ENCODE assay signal across 1 cellular context in the genomic region with DNA sequence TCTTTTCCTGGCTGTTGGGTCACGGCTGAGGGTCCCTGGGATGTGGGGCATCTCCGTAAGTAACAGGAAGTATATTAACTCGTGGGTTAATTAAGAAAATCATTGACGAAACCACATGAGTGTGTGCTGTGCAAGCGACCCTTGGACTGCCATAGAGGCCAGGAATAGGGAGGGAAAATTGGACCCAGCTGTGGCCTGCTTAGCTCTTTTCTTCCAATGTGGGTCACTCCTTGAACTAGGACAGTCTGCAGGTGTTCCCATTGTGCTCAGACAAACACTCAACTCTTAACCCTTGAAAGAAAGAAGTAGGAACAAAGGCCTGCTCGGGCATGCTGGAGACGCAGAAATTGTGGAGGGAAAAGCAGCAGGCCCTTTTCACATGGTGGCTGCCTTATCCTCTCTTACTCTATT.
TF ChIP-seq lines count a peak whose summit lies in the region.

No MANE protein-coding gene starts in this region.

TF ChIP-seq in HepG2, 621 proteins besides CTCF, POLR2A, EP300 and RAD21 (continued from another document and continues in another):
- TF ChIP-seq, protein P1, sequence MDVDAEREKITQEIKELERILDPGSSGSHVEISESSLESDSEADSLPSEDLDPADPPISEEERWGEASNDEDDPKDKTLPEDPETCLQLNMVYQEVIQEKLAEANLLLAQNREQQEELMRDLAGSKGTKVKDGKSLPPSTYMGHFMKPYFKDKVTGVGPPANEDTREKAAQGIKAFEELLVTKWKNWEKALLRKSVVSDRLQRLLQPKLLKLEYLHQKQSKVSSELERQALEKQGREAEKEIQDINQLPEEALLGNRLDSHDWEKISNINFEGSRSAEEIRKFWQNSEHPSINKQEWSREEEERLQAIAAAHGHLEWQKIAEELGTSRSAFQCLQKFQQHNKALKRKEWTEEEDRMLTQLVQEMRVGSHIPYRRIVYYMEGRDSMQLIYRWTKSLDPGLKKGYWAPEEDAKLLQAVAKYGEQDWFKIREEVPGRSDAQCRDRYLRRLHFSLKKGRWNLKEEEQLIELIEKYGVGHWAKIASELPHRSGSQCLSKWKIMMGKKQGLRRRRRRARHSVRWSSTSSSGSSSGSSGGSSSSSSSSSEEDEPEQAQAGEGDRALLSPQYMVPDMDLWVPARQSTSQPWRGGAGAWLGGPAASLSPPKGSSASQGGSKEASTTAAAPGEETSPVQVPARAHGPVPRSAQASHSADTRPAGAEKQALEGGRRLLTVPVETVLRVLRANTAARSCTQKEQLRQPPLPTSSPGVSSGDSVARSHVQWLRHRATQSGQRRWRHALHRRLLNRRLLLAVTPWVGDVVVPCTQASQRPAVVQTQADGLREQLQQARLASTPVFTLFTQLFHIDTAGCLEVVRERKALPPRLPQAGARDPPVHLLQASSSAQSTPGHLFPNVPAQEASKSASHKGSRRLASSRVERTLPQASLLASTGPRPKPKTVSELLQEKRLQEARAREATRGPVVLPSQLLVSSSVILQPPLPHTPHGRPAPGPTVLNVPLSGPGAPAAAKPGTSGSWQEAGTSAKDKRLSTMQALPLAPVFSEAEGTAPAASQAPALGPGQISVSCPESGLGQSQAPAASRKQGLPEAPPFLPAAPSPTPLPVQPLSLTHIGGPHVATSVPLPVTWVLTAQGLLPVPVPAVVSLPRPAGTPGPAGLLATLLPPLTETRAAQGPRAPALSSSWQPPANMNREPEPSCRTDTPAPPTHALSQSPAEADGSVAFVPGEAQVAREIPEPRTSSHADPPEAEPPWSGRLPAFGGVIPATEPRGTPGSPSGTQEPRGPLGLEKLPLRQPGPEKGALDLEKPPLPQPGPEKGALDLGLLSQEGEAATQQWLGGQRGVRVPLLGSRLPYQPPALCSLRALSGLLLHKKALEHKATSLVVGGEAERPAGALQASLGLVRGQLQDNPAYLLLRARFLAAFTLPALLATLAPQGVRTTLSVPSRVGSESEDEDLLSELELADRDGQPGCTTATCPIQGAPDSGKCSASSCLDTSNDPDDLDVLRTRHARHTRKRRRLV (CRISPR knock-in tag; IDR thresholded peaks at IDR 0.05) = no peak
- 0 out of 2 replicates have a peak, but pooled peaks have one; percentile 5 for TF ChIP-seq CEBPG (CRISPR knock-in tag; IDR thresholded peaks at IDR 0.05)
- no peak for TF ChIP-seq ZNF501 (CRISPR knock-in tag; IDR thresholded peaks at IDR 0.05)
- no peak for TF ChIP-seq MTA3 (CRISPR knock-in tag; IDR thresholded peaks at IDR 0.05)
- TF ChIP-seq PTBP1 (IDR thresholded peaks at IDR 0.05; ENCODE audit: low read depth, low read length, poor library complexity, severe bottlenecking) = no peak
- TF ChIP-seq NCOR1 (IDR thresholded peaks at IDR 0.05; ENCODE audit: borderline replicate concordance, low read length) = peak; percentile 59; the same call in 1 of the 2 replicates
- no peak for TF ChIP-seq SPEN (CRISPR knock-in tag; IDR thresholded peaks at IDR 0.05; ENCODE audit: low read depth)
- TF ChIP-seq, protein P2, sequence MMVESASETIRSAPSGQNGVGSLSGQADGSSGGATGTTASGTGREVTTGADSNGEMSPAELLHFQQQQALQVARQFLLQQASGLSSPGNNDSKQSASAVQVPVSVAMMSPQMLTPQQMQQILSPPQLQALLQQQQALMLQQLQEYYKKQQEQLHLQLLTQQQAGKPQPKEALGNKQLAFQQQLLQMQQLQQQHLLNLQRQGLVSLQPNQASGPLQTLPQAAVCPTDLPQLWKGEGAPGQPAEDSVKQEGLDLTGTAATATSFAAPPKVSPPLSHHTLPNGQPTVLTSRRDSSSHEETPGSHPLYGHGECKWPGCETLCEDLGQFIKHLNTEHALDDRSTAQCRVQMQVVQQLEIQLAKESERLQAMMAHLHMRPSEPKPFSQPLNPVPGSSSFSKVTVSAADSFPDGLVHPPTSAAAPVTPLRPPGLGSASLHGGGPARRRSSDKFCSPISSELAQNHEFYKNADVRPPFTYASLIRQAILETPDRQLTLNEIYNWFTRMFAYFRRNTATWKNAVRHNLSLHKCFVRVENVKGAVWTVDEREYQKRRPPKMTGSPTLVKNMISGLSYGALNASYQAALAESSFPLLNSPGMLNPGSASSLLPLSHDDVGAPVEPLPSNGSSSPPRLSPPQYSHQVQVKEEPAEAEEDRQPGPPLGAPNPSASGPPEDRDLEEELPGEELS (CRISPR knock-in tag; IDR thresholded peaks at IDR 0.05) = no peak
- no peak for TF ChIP-seq FOSL1 (CRISPR knock-in tag; IDR thresholded peaks at IDR 0.05; ENCODE audit: borderline replicate concordance)
- no peak for TF ChIP-seq BORCS8-MEF2B (CRISPR knock-in tag; IDR thresholded peaks at IDR 0.05)
- no peak for TF ChIP-seq TEAD3 (CRISPR knock-in tag; optimal IDR thresholded peaks at IDR 0.05; ENCODE audit: borderline replicate concordance)
- TF ChIP-seq MED1 (CRISPR knock-in tag; IDR thresholded peaks at IDR 0.05) = peak; percentile 32; the same call in 1 of the 2 replicates
- TF ChIP-seq, protein P3, sequence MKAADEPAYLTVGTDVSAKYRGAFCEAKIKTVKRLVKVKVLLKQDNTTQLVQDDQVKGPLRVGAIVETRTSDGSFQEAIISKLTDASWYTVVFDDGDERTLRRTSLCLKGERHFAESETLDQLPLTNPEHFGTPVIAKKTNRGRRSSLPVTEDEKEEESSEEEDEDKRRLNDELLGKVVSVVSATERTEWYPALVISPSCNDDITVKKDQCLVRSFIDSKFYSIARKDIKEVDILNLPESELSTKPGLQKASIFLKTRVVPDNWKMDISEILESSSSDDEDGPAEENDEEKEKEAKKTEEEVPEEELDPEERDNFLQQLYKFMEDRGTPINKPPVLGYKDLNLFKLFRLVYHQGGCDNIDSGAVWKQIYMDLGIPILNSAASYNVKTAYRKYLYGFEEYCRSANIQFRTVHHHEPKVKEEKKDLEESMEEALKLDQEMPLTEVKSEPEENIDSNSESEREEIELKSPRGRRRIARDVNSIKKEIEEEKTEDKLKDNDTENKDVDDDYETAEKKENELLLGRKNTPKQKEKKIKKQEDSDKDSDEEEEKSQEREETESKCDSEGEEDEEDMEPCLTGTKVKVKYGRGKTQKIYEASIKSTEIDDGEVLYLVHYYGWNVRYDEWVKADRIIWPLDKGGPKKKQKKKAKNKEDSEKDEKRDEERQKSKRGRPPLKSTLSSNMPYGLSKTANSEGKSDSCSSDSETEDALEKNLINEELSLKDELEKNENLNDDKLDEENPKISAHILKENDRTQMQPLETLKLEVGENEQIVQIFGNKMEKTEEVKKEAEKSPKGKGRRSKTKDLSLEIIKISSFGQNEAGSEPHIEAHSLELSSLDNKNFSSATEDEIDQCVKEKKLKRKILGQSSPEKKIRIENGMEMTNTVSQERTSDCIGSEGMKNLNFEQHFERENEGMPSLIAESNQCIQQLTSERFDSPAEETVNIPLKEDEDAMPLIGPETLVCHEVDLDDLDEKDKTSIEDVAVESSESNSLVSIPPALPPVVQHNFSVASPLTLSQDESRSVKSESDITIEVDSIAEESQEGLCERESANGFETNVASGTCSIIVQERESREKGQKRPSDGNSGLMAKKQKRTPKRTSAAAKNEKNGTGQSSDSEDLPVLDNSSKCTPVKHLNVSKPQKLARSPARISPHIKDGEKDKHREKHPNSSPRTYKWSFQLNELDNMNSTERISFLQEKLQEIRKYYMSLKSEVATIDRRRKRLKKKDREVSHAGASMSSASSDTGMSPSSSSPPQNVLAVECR (CRISPR knock-in tag; IDR thresholded peaks at IDR 0.05; ENCODE audit: borderline replicate concordance) = no peak
- no peak for TF ChIP-seq ZNF607 (CRISPR knock-in tag; IDR thresholded peaks at IDR 0.05; ENCODE audit: borderline replicate concordance)
- TF ChIP-seq, protein P4, sequence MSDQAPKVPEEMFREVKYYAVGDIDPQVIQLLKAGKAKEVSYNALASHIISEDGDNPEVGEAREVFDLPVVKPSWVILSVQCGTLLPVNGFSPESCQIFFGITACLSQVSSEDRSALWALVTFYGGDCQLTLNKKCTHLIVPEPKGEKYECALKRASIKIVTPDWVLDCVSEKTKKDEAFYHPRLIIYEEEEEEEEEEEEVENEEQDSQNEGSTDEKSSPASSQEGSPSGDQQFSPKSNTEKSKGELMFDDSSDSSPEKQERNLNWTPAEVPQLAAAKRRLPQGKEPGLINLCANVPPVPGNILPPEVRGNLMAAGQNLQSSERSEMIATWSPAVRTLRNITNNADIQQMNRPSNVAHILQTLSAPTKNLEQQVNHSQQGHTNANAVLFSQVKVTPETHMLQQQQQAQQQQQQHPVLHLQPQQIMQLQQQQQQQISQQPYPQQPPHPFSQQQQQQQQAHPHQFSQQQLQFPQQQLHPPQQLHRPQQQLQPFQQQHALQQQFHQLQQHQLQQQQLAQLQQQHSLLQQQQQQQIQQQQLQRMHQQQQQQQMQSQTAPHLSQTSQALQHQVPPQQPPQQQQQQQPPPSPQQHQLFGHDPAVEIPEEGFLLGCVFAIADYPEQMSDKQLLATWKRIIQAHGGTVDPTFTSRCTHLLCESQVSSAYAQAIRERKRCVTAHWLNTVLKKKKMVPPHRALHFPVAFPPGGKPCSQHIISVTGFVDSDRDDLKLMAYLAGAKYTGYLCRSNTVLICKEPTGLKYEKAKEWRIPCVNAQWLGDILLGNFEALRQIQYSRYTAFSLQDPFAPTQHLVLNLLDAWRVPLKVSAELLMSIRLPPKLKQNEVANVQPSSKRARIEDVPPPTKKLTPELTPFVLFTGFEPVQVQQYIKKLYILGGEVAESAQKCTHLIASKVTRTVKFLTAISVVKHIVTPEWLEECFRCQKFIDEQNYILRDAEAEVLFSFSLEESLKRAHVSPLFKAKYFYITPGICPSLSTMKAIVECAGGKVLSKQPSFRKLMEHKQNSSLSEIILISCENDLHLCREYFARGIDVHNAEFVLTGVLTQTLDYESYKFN (CRISPR knock-in tag; conservative IDR thresholded peaks at IDR 0.05) = peak; percentile 85
- no peak for TF ChIP-seq NFE2L2 (IDR thresholded peaks at IDR 0.05; ENCODE audit: low read length)
- no peak for TF ChIP-seq ZNF562 (CRISPR knock-in tag; IDR thresholded peaks at IDR 0.05; ENCODE audit: borderline replicate concordance)
- TF ChIP-seq FOSL2 (CRISPR knock-in tag; IDR thresholded peaks at IDR 0.05) = 0 out of 2 replicates have a peak, but pooled peaks have one; percentile 17
- no peak for TF ChIP-seq KDM5A (IDR thresholded peaks at IDR 0.05; ENCODE audit: borderline replicate concordance, low read length)
- TF ChIP-seq, protein P5, sequence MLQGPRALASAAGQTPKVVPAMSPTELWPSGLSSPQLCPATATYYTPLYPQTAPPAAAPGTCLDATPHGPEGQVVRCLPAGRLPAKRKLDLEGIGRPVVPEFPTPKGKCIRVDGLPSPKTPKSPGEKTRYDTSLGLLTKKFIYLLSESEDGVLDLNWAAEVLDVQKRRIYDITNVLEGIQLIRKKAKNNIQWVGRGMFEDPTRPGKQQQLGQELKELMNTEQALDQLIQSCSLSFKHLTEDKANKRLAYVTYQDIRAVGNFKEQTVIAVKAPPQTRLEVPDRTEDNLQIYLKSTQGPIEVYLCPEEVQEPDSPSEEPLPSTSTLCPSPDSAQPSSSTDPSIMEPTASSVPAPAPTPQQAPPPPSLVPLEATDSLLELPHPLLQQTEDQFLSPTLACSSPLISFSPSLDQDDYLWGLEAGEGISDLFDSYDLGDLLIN (CRISPR knock-in tag; IDR thresholded peaks at IDR 0.05; ENCODE audit: borderline replicate concordance) = no peak
- TF ChIP-seq, protein P6, sequence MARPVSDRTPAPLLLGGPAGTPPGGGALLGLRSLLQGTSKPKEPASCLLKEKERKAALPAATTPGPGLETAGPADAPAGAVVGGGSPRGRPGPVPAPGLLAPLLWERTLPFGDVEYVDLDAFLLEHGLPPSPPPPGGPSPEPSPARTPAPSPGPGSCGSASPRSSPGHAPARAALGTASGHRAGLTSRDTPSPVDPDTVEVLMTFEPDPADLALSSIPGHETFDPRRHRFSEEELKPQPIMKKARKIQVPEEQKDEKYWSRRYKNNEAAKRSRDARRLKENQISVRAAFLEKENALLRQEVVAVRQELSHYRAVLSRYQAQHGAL (CRISPR knock-in tag; IDR thresholded peaks at IDR 0.05; ENCODE audit: not compliant biosample characterization) = no peak
- TF ChIP-seq, protein P7, sequence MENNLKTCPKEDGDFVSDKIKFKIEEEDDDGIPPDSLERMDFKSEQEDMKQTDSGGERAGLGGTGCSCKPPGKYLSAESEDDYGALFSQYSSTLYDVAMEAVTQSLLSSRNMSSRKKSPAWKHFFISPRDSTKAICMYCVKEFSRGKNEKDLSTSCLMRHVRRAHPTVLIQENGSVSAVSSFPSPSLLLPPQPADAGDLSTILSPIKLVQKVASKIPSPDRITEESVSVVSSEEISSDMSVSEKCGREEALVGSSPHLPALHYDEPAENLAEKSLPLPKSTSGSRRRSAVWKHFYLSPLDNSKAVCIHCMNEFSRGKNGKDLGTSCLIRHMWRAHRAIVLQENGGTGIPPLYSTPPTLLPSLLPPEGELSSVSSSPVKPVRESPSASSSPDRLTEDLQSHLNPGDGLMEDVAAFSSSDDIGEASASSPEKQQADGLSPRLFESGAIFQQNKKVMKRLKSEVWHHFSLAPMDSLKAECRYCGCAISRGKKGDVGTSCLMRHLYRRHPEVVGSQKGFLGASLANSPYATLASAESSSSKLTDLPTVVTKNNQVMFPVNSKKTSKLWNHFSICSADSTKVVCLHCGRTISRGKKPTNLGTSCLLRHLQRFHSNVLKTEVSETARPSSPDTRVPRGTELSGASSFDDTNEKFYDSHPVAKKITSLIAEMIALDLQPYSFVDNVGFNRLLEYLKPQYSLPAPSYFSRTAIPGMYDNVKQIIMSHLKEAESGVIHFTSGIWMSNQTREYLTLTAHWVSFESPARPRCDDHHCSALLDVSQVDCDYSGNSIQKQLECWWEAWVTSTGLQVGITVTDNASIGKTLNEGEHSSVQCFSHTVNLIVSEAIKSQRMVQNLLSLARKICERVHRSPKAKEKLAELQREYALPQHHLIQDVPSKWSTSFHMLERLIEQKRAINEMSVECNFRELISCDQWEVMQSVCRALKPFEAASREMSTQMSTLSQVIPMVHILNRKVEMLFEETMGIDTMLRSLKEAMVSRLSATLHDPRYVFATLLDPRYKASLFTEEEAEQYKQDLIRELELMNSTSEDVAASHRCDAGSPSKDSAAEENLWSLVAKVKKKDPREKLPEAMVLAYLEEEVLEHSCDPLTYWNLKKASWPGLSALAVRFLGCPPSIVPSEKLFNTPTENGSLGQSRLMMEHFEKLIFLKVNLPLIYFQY (CRISPR knock-in tag; IDR thresholded peaks at IDR 0.05; ENCODE audit: borderline replicate concordance) = peak; percentile 33; the same call in 1 of the 2 replicates
- TF ChIP-seq ZNF430 (CRISPR knock-in tag; IDR thresholded peaks at IDR 0.05) = no peak
- no peak for TF ChIP-seq ZNF232 (CRISPR knock-in tag; IDR thresholded peaks at IDR 0.05; ENCODE audit: borderline replicate concordance)
- no peak for TF ChIP-seq ZNF720 (CRISPR knock-in tag; IDR thresholded peaks at IDR 0.05)
- no peak for TF ChIP-seq ZNF615 (CRISPR knock-in tag; IDR thresholded peaks at IDR 0.05; ENCODE audit: borderline replicate concordance)
- TF ChIP-seq CHD4 (IDR thresholded peaks at IDR 0.05; ENCODE audit: borderline replicate concordance, low read length) = no peak
- TF ChIP-seq, protein P8, sequence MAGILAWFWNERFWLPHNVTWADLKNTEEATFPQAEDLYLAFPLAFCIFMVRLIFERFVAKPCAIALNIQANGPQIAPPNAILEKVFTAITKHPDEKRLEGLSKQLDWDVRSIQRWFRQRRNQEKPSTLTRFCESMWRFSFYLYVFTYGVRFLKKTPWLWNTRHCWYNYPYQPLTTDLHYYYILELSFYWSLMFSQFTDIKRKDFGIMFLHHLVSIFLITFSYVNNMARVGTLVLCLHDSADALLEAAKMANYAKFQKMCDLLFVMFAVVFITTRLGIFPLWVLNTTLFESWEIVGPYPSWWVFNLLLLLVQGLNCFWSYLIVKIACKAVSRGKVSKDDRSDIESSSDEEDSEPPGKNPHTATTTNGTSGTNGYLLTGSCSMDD (CRISPR knock-in tag; IDR thresholded peaks at IDR 0.05) = no peak
- peak; percentile 75 for TF ChIP-seq HNF4A (CRISPR knock-in tag; IDR thresholded peaks at IDR 0.05)
- no peak for TF ChIP-seq TEAD2 (CRISPR knock-in tag; IDR thresholded peaks at IDR 0.05)
- TF ChIP-seq PCBP1 (IDR thresholded peaks at IDR 0.05; ENCODE audit: borderline replicate concordance, low read depth, low read length) = no peak
- 0 out of 2 replicates have a peak, but pooled peaks have one; percentile 23 for TF ChIP-seq EHMT2 (IDR thresholded peaks at IDR 0.05; ENCODE audit: borderline replicate concordance, low read depth, low read length)
- TF ChIP-seq ZBTB7B (CRISPR knock-in tag; IDR thresholded peaks at IDR 0.05) = no peak
- no peak for TF ChIP-seq ZNF775 (CRISPR knock-in tag; IDR thresholded peaks at IDR 0.05; ENCODE audit: borderline replicate concordance)
